ENCODE assay signal across 15 cellular contexts in the genomic region with DNA sequence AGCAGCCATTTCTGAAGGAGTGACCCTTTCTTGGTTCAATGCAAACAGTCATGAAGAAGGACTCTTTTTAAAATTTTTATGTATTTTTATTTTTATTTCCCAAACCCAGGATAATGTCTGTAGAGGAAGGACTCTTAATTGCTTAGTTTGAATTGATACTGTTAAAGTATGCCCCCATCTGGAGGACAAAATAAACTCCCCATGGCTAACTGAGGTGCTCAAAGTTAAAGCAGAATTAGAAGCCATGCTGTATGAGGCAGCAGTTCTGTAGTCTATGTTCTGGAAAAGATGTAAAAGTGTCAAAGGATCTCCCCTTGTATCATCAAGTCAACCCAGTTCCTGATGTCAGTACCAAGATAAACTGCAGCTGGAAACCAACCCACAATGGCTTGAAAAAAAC.
DNase-seq lines count a peak whose midpoint lies in the region; ATAC-seq, FAIRE-seq and TF ChIP-seq lines count a peak whose summit lies in the region.
"Had no signal": no experiment of that assay in that cellular context is flagged by ENCODE, and none has a peak within 500 bp of the region (broad histone marks: within the 10 kb centered on the region; RNA-seq: fewer than 3 reads in every experiment).

No MANE protein-coding gene starts in this region.

- H3K9me3 Mint-ChIP-seq in GM23338, result no peaks in the 10 kb centered on the region

- H3K36me3 Mint-ChIP-seq in GM23338 (ENCODE audit: low read depth), result no peaks in the 10 kb centered on the region
- H3K36me3 Mint-ChIP-seq: CD14-positive monocyte; CD8-positive, alpha-beta T cell had no signal

- no peaks in the 10 kb centered on the region for H3K4me1 ChIP-seq in GM23338 (ENCODE audit: insufficient read depth)
- H3K4me1 ChIP-seq in left lung, result no peaks in the 10 kb centered on the region
- no peaks in the 10 kb centered on the region for H3K4me1 ChIP-seq in A673 (ENCODE audit: insufficient read depth, low read length, poor library complexity, severe bottlenecking)
- H3K4me1 ChIP-seq: A549 had no signal

- H3K4me2 ChIP-seq in GM23338, result no peak overlapping the region
- H3K4me2 ChIP-seq: A549 had no signal

- intact Hi-C loops in left lung (cut with DNase I) (no loop called here), A673 (cut with micrococcal nuclease; ENCODE audit: unreplicated experiment) (no loop called here)

- no peaks in the 10 kb centered on the region for H4K20me1 ChIP-seq in GM23338 (replicated peaks; ENCODE audit: insufficient read depth)

- no peaks in the 10 kb centered on the region for H3K9me3 ChIP-seq in left lung
- no peaks in the 10 kb centered on the region for H3K9me3 ChIP-seq in A673 (ENCODE audit: low read depth, low read length, poor library complexity, severe bottlenecking)
- H3K9me3 ChIP-seq: A549 had no signal

- peak; percentile 28 for DNase-seq in GM23338 (ENCODE audit: low spot score)
- peak; percentile 0 for DNase-seq in bronchial epithelial cell (ENCODE audit: low read depth)
- DNase-seq in left lung, result no peak
- no peak for DNase-seq in islet precursor cell
- DNase-seq in A673 (ENCODE audit: low spot score), result no peak
- DNase-seq in central memory CD4-positive, alpha-beta T cell, result no peak
- DNase-seq: CD8-positive, alpha-beta T cell; COR-L47; GOT3; HCEC 1CT had no signal

- no peak for FAIRE-seq in bronchial epithelial cell (lab: Jason Lieb, UNC)
- FAIRE-seq: A549, D721Med, K562 had no signal

- H2AFZ ChIP-seq in GM23338, result peak overlapping the region; percentile 79; the same call in 1 of the 2 replicates

- no peaks in the 10 kb centered on the region for H3F3A ChIP-seq in GM23338 (replicated peaks; ENCODE audit: low read depth)

- no peaks in the 10 kb centered on the region for H3K79me2 ChIP-seq in GM23338 (replicated peaks; ENCODE audit: insufficient read depth)

- H3K27ac ChIP-seq in GM23338 (ENCODE audit: low read depth) (no peak overlapping the region), left lung (no peak overlapping the region), A673 (ENCODE audit: low read depth, low read length, poor library complexity, severe bottlenecking) (no peak overlapping the region)
- H3K27ac ChIP-seq: A549 had no signal

- CTCF ChIA-PET in A673 (lab: Charles Lee), result no interaction called here

- H3K27me3 ChIP-seq in GM23338 (ENCODE audit: insufficient read depth) (no peaks in the 10 kb centered on the region), bronchial epithelial cell (ENCODE audit: control insufficient read depth, insufficient read depth, low read length) (no peaks in the 10 kb centered on the region), left lung (no peaks in the 10 kb centered on the region), A673 (replicated peaks; ENCODE audit: insufficient read depth, low read depth, low read length, poor library complexity) (no peaks in the 10 kb centered on the region)

- no peaks in the 10 kb centered on the region for H3K9me2 ChIP-seq in GM23338 (ENCODE audit: insufficient read depth)

- peak; percentile 32 to 46 for TF ChIP-seq CTCF in GM23338 (conservative IDR thresholded peaks at IDR 0.05; ENCODE audit: low read depth in 2 of 2)
- TF ChIP-seq CTCF in bronchial epithelial cell (IDR thresholded peaks at IDR 0.05; ENCODE audit: insufficient read depth, low read length, severe bottlenecking), result no peak
- no peak for TF ChIP-seq CTCF in left lung (IDR thresholded peaks at IDR 0.05)
- no peak for TF ChIP-seq CTCF in A673 (conservative IDR thresholded peaks at IDR 0.05; ENCODE audit: low read depth, low read length)

- POLR2A ChIA-PET in A673 (lab: Charles Lee; ENCODE audit: low non-redundant PET), result no interaction called here

- no TSS peak for BruUV-seq in A673 (replicated peaks; lab: Mats Ljungman, UMichigan)

- H3K27me3 Mint-ChIP-seq in GM23338 (ENCODE audit: insufficient read depth, low read depth, poor library complexity), result no peaks in the 10 kb centered on the region

- no peak overlapping the region for H3K4me3 Mint-ChIP-seq in GM23338
- H3K4me3 Mint-ChIP-seq: CD14-positive monocyte; CD8-positive, alpha-beta T cell had no signal

- ATAC-seq in GM23338, result peak; percentile 54
- peak; percentile 33 for ATAC-seq in left lung
- ATAC-seq in HG03039 (IDR thresholded peaks at IDR 0.05; ENCODE audit: unreplicated experiment), result no peak
- ATAC-seq: A549; CD8-positive, alpha-beta T cell; K562 had no signal

- no peaks in the 10 kb centered on the region for H3K4me1 Mint-ChIP-seq in GM23338
- H3K4me1 Mint-ChIP-seq: CD14-positive monocyte had no signal

- H3K36me3 ChIP-seq in GM23338 (ENCODE audit: insufficient read depth) (no peaks in the 10 kb centered on the region), bronchial epithelial cell (ENCODE audit: control insufficient read depth, insufficient read depth, low read length) (no peaks in the 10 kb centered on the region), left lung (no peaks in the 10 kb centered on the region), A673 (ENCODE audit: insufficient read depth, low read length, poor library complexity, severe bottlenecking) (no peaks in the 10 kb centered on the region)

- no peak overlapping the region for H3K27ac Mint-ChIP-seq in GM23338
- H3K27ac Mint-ChIP-seq: CD8-positive, alpha-beta T cell had no signal

- H3K4me3 ChIP-seq in GM23338 (no peak overlapping the region), bronchial epithelial cell (ENCODE audit: low read depth, low read length) (no peak overlapping the region), left lung (no peak overlapping the region), A673 (ENCODE audit: low read depth, low read length, poor library complexity, severe bottlenecking) (no peak overlapping the region)
- H3K4me3 ChIP-seq: A549, K562 had no signal

TF ChIP-seq in GM23338, 12 proteins besides CTCF, POLR2A, EP300 and RAD21:
- TF ChIP-seq, protein P1, sequence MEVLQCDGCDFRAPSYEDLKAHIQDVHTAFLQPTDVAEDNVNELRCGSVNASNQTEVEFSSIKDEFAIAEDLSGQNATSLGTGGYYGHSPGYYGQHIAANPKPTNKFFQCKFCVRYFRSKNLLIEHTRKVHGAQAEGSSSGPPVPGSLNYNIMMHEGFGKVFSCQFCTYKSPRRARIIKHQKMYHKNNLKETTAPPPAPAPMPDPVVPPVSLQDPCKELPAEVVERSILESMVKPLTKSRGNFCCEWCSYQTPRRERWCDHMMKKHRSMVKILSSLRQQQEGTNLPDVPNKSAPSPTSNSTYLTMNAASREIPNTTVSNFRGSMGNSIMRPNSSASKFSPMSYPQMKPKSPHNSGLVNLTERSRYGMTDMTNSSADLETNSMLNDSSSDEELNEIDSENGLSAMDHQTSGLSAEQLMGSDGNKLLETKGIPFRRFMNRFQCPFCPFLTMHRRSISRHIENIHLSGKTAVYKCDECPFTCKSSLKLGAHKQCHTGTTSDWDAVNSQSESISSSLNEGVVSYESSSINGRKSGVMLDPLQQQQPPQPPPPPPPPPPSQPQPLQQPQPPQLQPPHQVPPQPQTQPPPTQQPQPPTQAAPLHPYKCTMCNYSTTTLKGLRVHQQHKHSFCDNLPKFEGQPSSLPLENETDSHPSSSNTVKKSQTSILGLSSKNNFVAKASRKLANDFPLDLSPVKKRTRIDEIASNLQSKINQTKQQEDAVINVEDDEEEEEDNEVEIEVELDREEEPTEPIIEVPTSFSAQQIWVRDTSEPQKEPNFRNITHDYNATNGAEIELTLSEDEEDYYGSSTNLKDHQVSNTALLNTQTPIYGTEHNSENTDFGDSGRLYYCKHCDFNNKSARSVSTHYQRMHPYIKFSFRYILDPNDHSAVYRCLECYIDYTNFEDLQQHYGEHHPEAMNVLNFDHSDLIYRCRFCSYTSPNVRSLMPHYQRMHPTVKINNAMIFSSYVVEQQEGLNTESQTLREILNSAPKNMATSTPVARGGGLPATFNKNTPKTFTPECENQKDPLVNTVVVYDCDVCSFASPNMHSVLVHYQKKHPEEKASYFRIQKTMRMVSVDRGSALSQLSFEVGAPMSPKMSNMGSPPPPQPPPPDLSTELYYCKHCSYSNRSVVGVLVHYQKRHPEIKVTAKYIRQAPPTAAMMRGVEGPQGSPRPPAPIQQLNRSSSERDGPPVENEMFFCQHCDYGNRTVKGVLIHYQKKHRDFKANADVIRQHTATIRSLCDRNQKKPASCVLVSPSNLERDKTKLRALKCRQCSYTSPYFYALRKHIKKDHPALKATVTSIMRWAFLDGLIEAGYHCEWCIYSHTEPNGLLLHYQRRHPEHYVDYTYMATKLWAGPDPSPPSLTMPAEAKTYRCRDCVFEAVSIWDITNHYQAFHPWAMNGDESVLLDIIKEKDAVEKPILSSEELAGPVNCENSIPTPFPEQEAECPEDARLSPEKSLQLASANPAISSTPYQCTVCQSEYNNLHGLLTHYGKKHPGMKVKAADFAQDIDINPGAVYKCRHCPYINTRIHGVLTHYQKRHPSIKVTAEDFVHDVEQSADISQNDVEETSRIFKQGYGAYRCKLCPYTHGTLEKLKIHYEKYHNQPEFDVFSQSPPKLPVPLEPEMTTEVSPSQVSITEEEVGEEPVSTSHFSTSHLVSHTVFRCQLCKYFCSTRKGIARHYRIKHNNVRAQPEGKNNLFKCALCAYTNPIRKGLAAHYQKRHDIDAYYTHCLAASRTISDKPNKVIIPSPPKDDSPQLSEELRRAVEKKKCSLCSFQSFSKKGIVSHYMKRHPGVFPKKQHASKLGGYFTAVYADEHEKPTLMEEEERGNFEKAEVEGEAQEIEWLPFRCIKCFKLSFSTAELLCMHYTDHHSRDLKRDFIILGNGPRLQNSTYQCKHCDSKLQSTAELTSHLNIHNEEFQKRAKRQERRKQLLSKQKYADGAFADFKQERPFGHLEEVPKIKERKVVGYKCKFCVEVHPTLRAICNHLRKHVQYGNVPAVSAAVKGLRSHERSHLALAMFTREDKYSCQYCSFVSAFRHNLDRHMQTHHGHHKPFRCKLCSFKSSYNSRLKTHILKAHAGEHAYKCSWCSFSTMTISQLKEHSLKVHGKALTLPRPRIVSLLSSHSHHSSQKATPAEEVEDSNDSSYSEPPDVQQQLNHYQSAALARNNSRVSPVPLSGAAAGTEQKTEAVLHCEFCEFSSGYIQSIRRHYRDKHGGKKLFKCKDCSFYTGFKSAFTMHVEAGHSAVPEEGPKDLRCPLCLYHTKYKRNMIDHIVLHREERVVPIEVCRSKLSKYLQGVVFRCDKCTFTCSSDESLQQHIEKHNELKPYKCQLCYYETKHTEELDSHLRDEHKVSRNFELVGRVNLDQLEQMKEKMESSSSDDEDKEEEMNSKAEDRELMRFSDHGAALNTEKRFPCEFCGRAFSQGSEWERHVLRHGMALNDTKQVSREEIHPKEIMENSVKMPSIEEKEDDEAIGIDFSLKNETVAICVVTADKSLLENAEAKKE (CRISPR knock-in tag; IDR thresholded peaks at IDR 0.05), result no peak

Comparison
In these comparisons a context has a peak if more than half of its experiments do, and no peak if none do; other contexts are left out.
1. DNase-seq: peak in GM23338 (single experiment) and bronchial epithelial cell (single experiment); none in left lung (0 of 2), islet precursor cell (single experiment), A673 (single experiment) and central memory CD4-positive, alpha-beta T cell (single experiment).
2. CTCF ChIP-seq: peak in GM23338 (2 of 2); none in bronchial epithelial cell (single experiment), left lung (0 of 2) and A673 (single experiment).